ENCODE assay signal across 15 cellular contexts in the genomic region with DNA sequence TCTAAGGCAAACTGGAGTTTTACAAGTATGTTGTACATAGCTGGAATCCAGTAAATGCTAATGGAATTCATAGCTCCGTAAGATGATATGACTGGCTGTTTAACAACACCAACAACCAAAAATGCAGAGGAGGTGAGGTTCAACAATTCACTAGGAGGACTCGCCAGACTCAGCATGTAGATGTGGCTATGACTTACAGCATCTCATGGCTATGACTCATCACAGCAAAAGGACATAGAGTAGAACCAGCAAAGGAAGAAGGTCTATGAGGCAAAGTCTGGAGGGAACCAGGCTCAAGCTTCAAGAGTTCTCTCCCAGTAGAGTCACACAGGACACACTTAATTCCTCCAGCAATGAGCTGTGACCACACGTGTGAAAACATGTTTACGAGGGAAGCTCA.
A peak's percentile ranks its signal among the peaks of the same experiment; 100 is the strongest.
DNase-seq lines count a peak whose midpoint lies in the region; ATAC-seq and TF ChIP-seq lines count a peak whose summit lies in the region.
"Had no signal": no experiment of that assay in that cellular context is flagged by ENCODE, and none has a peak within 500 bp of the region (broad histone marks: within the 10 kb centered on the region; RNA-seq: fewer than 3 reads in every experiment).

No MANE protein-coding gene starts in this region.

- ATAC-seq in Right ventricle myocardium superior (ENCODE audit: poor library complexity) (peak; percentile 15), GM18861 (IDR thresholded peaks at IDR 0.05; ENCODE audit: unreplicated experiment) (no peak)

- H3K36me3 Mint-ChIP-seq in activated CD4-positive, alpha-beta memory T cell treated with anti-CD3 and anti-CD28 coated beads, Interleukin-2, amount 10 ng/mL, durations not matched to agents 7 days and 5 days (ENCODE audit: low read depth), result no peaks in the 10 kb centered on the region
- H3K36me3 Mint-ChIP-seq: activated naive CD4-positive, alpha-beta T cell treated with anti-CD3 and anti-CD28 coated beads, Interleukin-2, amount 10 ng/mL, durations not matched to agents 7 days and 5 days had no signal

- POLR2A ChIA-PET in activated CD4-positive, alpha-beta memory T cell treated with anti-CD3 and anti-CD28 coated beads, Interleukin-2, amount 10 ng/mL, durations not matched to agents 7 days and 5 days (lab: Charles Lee), result no interaction called here

- CTCF ChIA-PET in activated CD4-positive, alpha-beta memory T cell treated with anti-CD3 and anti-CD28 coated beads, Interleukin-2, amount 10 ng/mL, durations not matched to agents 7 days and 5 days (lab: Charles Lee), result no interaction called here

- H3K27me3 ChIP-seq in left ventricle myocardium inferior (ENCODE audit: low read depth), result no peaks in the 10 kb centered on the region
- H3K27me3 ChIP-seq in mucosa of rectum (ENCODE audit: control insufficient read depth in 2 of 2, insufficient read depth in 2 of 2, low read length in 2 of 2), result no peaks in the 10 kb centered on the region
- H3K27me3 ChIP-seq in effector memory CD4-positive, alpha-beta T cell (replicated peaks; ENCODE audit: control insufficient read depth, insufficient read depth, low read length, poor library complexity, severe bottlenecking), result no peaks in the 10 kb centered on the region
- H3K27me3 ChIP-seq: neural progenitor cell, SJSA1, tibial nerve had no signal

- peaks cover 33% of the 10 kb centered on the region for H3K9me3 Mint-ChIP-seq in activated CD4-positive, alpha-beta memory T cell treated with anti-CD3 and anti-CD28 coated beads, Interleukin-2, amount 10 ng/mL, durations not matched to agents 7 days and 5 days

- no peak overlapping the region for H3K27ac Mint-ChIP-seq in activated CD4-positive, alpha-beta memory T cell treated with anti-CD3 and anti-CD28 coated beads, Interleukin-2, amount 10 ng/mL, durations not matched to agents 7 days and 5 days
- H3K27ac Mint-ChIP-seq: activated naive CD4-positive, alpha-beta T cell treated with anti-CD3 and anti-CD28 coated beads, Interleukin-2, amount 10 ng/mL, durations not matched to agents 7 days and 5 days; neural progenitor cell had no signal

- intact Hi-C loops in Right ventricle myocardium superior (cut with DNase I) (no loop called here), left ventricle myocardium inferior (cut with micrococcal nuclease) (no loop called here)

- H3K4me3 Mint-ChIP-seq in activated CD4-positive, alpha-beta memory T cell treated with anti-CD3 and anti-CD28 coated beads, Interleukin-2, amount 10 ng/mL, durations not matched to agents 7 days and 5 days, result no peak overlapping the region
- H3K4me3 Mint-ChIP-seq: activated naive CD4-positive, alpha-beta T cell treated with anti-CD3 and anti-CD28 coated beads, Interleukin-2, amount 10 ng/mL, durations not matched to agents 7 days and 5 days; neural progenitor cell had no signal

- H3K9ac ChIP-seq in mucosa of rectum (ENCODE audit: low read depth in 1 of 2, low read length in 2 of 2), result no peak overlapping the region
- H3K9ac ChIP-seq: neural progenitor cell had no signal

- no peak for TF ChIP-seq CTCF in left ventricle myocardium inferior (IDR thresholded peaks at IDR 0.05; ENCODE audit: borderline replicate concordance)

- H3K9me3 ChIP-seq in left ventricle myocardium inferior (replicated peaks) (peaks cover 5% of the 10 kb centered on the region), mucosa of rectum (ENCODE audit: control insufficient read depth in 2 of 2, low read length in 2 of 2) (no peaks in the 10 kb centered on the region)
- H3K9me3 ChIP-seq in effector memory CD4-positive, alpha-beta T cell (ENCODE audit: control insufficient read depth, low read length), result no peaks in the 10 kb centered on the region

- H3K4me1 ChIP-seq in left ventricle myocardium inferior, result peaks cover 70% of the 10 kb centered on the region
- H3K4me1 ChIP-seq in mucosa of rectum (ENCODE audit: control insufficient read depth in 2 of 2, insufficient read depth in 2 of 2, low read length in 2 of 2), result no peaks in the 10 kb centered on the region
- no peaks in the 10 kb centered on the region for H3K4me1 ChIP-seq in effector memory CD4-positive, alpha-beta T cell (ENCODE audit: control insufficient read depth, insufficient read depth, low read length, poor library complexity, severe bottlenecking)
- H3K4me1 ChIP-seq: neural progenitor cell, tibial nerve had no signal

- H3K36me3 ChIP-seq in left ventricle myocardium inferior (no peaks in the 10 kb centered on the region), mucosa of rectum (ENCODE audit: control insufficient read depth in 2 of 2, insufficient read depth in 2 of 2, low read length in 2 of 2) (no peaks in the 10 kb centered on the region)
- no peaks in the 10 kb centered on the region for H3K36me3 ChIP-seq in effector memory CD4-positive, alpha-beta T cell (ENCODE audit: control insufficient read depth, insufficient read depth, low read length)
- H3K36me3 ChIP-seq: neural progenitor cell, tibial nerve had no signal

- H3K27ac ChIP-seq in left ventricle myocardium inferior (replicated peaks), result no peak overlapping the region
- peak overlapping the region; percentile 2 for H3K27ac ChIP-seq in epithelial cell of prostate
- peak overlapping the region; percentile 56 to 57 for H3K27ac ChIP-seq in mucosa of rectum (ENCODE audit: low read depth in 2 of 2, low read length in 2 of 2)
- no peak overlapping the region for H3K27ac ChIP-seq in effector memory CD4-positive, alpha-beta T cell (ENCODE audit: insufficient read depth, low read length, poor library complexity, severe bottlenecking)
- H3K27ac ChIP-seq: neural progenitor cell, SJSA1, tibial nerve had no signal

- H3K4me1 Mint-ChIP-seq in activated CD4-positive, alpha-beta memory T cell treated with anti-CD3 and anti-CD28 coated beads, Interleukin-2, amount 10 ng/mL, durations not matched to agents 7 days and 5 days, result no peaks in the 10 kb centered on the region
- H3K4me1 Mint-ChIP-seq: activated naive CD4-positive, alpha-beta T cell treated with anti-CD3 and anti-CD28 coated beads, Interleukin-2, amount 10 ng/mL, durations not matched to agents 7 days and 5 days; neural progenitor cell had no signal

- no peak for DNase-seq in Right ventricle myocardium superior
- no peak for DNase-seq in left ventricle myocardium inferior
- DNase-seq in epithelial cell of prostate (ENCODE audit: low read depth, low spot score), result peak; percentile 87
- DNase-seq in activated CD4-positive, alpha-beta memory T cell treated with anti-CD3 and anti-CD28 coated beads, Interleukin-2, amount 10 ng/mL, durations not matched to agents 7 days and 5 days, result no peak
- no peak for DNase-seq in NCI-H774 (lab: John Stamatoyannopoulos, UW)
- DNase-seq in effector memory CD4-positive, alpha-beta T cell, result no peak
- DNase-seq: activated naive CD4-positive, alpha-beta T cell treated with anti-CD3 and anti-CD28 coated beads, Interleukin-2, amount 10 ng/mL, durations not matched to agents 7 days and 5 days; GDM1; Karpas-422; NCI-H446 had no signal

- H3K27me3 Mint-ChIP-seq in activated CD4-positive, alpha-beta memory T cell treated with anti-CD3 and anti-CD28 coated beads, Interleukin-2, amount 10 ng/mL, durations not matched to agents 7 days and 5 days, result no peaks in the 10 kb centered on the region
- H3K27me3 Mint-ChIP-seq: activated naive CD4-positive, alpha-beta T cell treated with anti-CD3 and anti-CD28 coated beads, Interleukin-2, amount 10 ng/mL, durations not matched to agents 7 days and 5 days had no signal

- H3K4me3 ChIP-seq in left ventricle myocardium inferior (no peak overlapping the region), mucosa of rectum (ENCODE audit: low read length in 2 of 2) (no peak overlapping the region)
- no peak overlapping the region for H3K4me3 ChIP-seq in effector memory CD4-positive, alpha-beta T cell (ENCODE audit: insufficient read depth, low read depth, low read length, poor library complexity, severe bottlenecking)
- H3K4me3 ChIP-seq: neural progenitor cell, SJSA1, tibial nerve had no signal

Comparison
In these comparisons a context has a peak if more than half of its experiments do, and no peak if none do; other contexts are left out.
1. H3K27ac ChIP-seq: peak in epithelial cell of prostate (single experiment) and mucosa of rectum (2 of 2); none in left ventricle myocardium inferior (single experiment) and effector memory CD4-positive, alpha-beta T cell (single experiment).